1 cellular context compared by ENCODE assay signal in genomic region chr20:47501117-47501482, GRCh38.
TF ChIP-seq lines count a peak whose summit lies in the region.

No MANE protein-coding gene starts in this region.

TF ChIP-seq in GM23338, 12 proteins besides CTCF, POLR2A, EP300 and RAD21 (continued from another document):
- TF ChIP-seq ZNF331 (CRISPR knock-in tag; IDR thresholded peaks at IDR 0.05; ENCODE audit: low read depth): no peak
- no peak for TF ChIP-seq EZH2phosphoT487 (IDR thresholded peaks at IDR 0.05; ENCODE audit: unreplicated experiment)
- no peak for TF ChIP-seq ZNF114 (CRISPR knock-in tag; IDR thresholded peaks at IDR 0.05)
